ENCODE assay signal across 8 cellular contexts in the genomic region with DNA sequence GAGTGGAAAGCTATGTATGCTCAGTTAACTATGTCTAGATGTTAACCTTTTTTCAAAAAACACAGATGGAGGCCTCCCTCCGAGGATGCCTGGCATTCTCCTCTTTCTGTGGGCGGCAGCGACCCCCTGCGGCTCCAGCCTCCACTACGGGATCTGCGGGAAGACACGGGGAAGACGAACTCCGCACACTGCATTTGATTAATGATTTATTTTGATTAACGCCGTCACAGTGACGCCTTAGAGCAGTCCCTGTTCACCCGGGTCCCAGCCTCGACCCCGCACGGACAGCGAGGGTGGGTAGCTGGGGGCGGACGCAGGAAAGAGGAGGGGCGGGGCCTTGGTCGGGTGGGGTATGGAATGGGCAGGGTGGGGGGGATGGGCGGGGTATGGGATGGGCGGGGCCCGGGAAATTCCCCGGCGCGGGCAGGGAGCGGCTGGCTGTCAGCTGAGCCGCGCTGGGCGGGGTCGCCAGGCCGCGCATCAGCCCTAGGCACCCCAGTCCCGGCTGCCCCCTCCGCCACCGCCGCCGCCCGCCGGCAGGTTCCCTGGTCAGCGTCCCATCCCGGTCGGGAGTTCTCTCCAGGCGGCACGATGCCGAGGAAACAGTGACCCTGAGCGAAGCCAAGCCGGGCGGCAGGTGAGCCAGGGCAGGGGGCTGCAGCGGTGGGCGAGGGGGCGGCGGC.
DNase-seq lines count a peak whose midpoint lies in the region; ATAC-seq and TF ChIP-seq lines count a peak whose summit lies in the region.

OPTN (plus strand) TSS at position 498 of the 683 bp plus-strand sequence. CDS start 8,960 bp downstream, outside the sequence.

- peak; percentile 68 for TF ChIP-seq POLR2A in GM18951 (IDR thresholded peaks at IDR 0.05; ENCODE audit: extremely low read depth, insufficient read depth, insufficient read length)

- peak; percentile 66 for ATAC-seq in HG03196 (IDR thresholded peaks at IDR 0.05; ENCODE audit: unreplicated experiment)

- H3K9me3 ChIP-seq in effector memory CD4-positive, alpha-beta T cell (ENCODE audit: control insufficient read depth, low read length), result no peaks in the 10 kb centered on the region

- in situ Hi-C loops in GM18951 (cut with MboI; ENCODE audit: low sequenced_read_pairs, unreplicated experiment), result no loop called here

- DNase-seq in AG20443 (ENCODE audit: low spot score) (peak; percentile 96), NCI-H510A treated with DMSO at 0.1 percent for 48 hours (lab: John Stamatoyannopoulos, UW) (peak; percentile 79), medulla oblongata (ENCODE audit: extremely low spot score) (peak; percentile 84)
- DNase-seq in activated CD8-positive, alpha-beta memory T cell treated with anti-CD3 and anti-CD28 coated beads for 24 hours, result peak; percentile 88
- DNase-seq in effector memory CD4-positive, alpha-beta T cell, result peak; percentile 72 to 77 (median 76)
- peak; percentile 47 for DNase-seq in stimulated activated CD8-positive, alpha-beta memory T cell treated with anti-CD3 and anti-CD28 coated beads, Interleukin-12 subunit alpha, Interleukin-12 subunit beta, amount 100 ng/mL, for 24 hours (ENCODE audit: extremely low read depth)

- H3K27ac ChIP-seq in effector memory CD4-positive, alpha-beta T cell (ENCODE audit: insufficient read depth, low read length, poor library complexity, severe bottlenecking), result peak within 1 kb of the TSS; percentile 94

- no peaks in the 10 kb centered on the region for H3K36me3 ChIP-seq in effector memory CD4-positive, alpha-beta T cell (ENCODE audit: control insufficient read depth, insufficient read depth, low read length)

- peak within 1 kb of the TSS; percentile 67 for H3K4me3 ChIP-seq in effector memory CD4-positive, alpha-beta T cell (ENCODE audit: insufficient read depth, low read depth, low read length, poor library complexity, severe bottlenecking)

- H3K4me1 ChIP-seq in effector memory CD4-positive, alpha-beta T cell (ENCODE audit: control insufficient read depth, insufficient read depth, low read length, poor library complexity, severe bottlenecking), result peaks cover 17% of the 10 kb centered on the region

- no peaks in the 10 kb centered on the region for H3K27me3 ChIP-seq in effector memory CD4-positive, alpha-beta T cell (replicated peaks; ENCODE audit: control insufficient read depth, insufficient read depth, low read length, poor library complexity, severe bottlenecking)

Comparison
In these comparisons a context has a peak if more than half of its experiments do, and no peak if none do; other contexts are left out.
1. Peak in every context shown above with its lines: DNase-seq, ATAC-seq, H3K4me3 ChIP-seq and H3K27ac ChIP-seq.